Comparison of ENCODE assay signal across 14 cellular contexts in the genomic region with DNA sequence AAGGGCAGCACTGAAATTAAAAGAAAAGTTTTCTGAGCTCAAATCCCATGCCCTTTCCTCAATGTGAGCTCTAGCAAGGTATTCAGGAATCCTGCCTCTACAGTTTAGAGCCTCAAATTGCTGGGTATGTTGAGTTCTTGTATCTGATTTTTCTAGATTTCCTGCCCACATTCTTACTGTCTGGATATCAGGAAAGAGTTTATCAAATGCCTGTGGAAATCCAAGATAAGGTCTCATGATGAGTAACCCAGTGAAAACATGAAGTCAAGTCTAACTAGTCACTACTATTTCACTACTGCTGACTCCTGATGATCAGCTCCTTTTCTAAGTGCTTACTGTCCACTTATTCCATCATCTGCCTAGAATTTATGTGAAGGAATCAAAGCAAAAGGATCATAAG. TPM values are rescaled to one million over a fixed set of nuclear protein-coding genes. Genes with fewer than 3 reads are reported as not detected.
DNase-seq lines count a peak whose midpoint lies in the region; ATAC-seq and TF ChIP-seq lines count a peak whose summit lies in the region.
"Had no signal": no experiment of that assay in that cellular context is flagged by ENCODE, and none has a peak within 500 bp of the region (broad histone marks: within the 10 kb centered on the region; RNA-seq: fewer than 3 reads in every experiment).

No MANE protein-coding gene starts in this region.

- H3K4me3 Mint-ChIP-seq in T-helper 17 cell = no peak overlapping the region
- no peak overlapping the region for H3K4me3 Mint-ChIP-seq in glutamatergic neuron (ENCODE audit: unreplicated experiment)
- H3K4me3 Mint-ChIP-seq: activated naive CD8-positive, alpha-beta T cell had no signal

- H3K4me3 ChIP-seq in fibroblast of the aortic adventitia (ENCODE audit: low read depth, low read length) = no peak overlapping the region
- no peak overlapping the region for H3K4me3 ChIP-seq in skeletal muscle satellite cell (ENCODE audit: low read length)
- H3K4me3 ChIP-seq: sigmoid colon had no signal

- H3K27me3 ChIP-seq in skeletal muscle satellite cell (ENCODE audit: control insufficient read depth, insufficient read depth, low read length) = no peaks in the 10 kb centered on the region
- H3K27me3 ChIP-seq: sigmoid colon had no signal

- H3K4me1 Mint-ChIP-seq in T-helper 17 cell = peaks cover 25% of the 10 kb centered on the region
- peaks cover 5% of the 10 kb centered on the region for H3K4me1 Mint-ChIP-seq in glutamatergic neuron (ENCODE audit: low read depth, unreplicated experiment)

- peaks cover 53% of the 10 kb centered on the region for H3K4me1 ChIP-seq in skeletal muscle satellite cell (ENCODE audit: control insufficient read depth, insufficient read depth, low read length)

- TF ChIP-seq CTCF in fibroblast of the aortic adventitia (IDR thresholded peaks at IDR 0.05; ENCODE audit: insufficient read depth, low read length) (peak; percentile 59), glutamatergic neuron (IDR thresholded peaks at IDR 0.05; ENCODE audit: partially characterized antibody, unreplicated experiment) (no peak)

- H3K36me3 Mint-ChIP-seq in T-helper 17 cell (ENCODE audit: low read depth) (no peaks in the 10 kb centered on the region), glutamatergic neuron (ENCODE audit: unreplicated experiment) (peaks cover 5% of the 10 kb centered on the region)

- no peaks in the 10 kb centered on the region for H3K9me3 ChIP-seq in T-helper 17 cell (ENCODE audit: control insufficient read depth, low read length, poor library complexity, severe bottlenecking)
- H3K9me3 ChIP-seq in skeletal muscle satellite cell (replicated peaks; ENCODE audit: low read length) = no peaks in the 10 kb centered on the region
- H3K9me3 ChIP-seq: sigmoid colon had no signal

- peak overlapping the region; percentile 36 for H3K4me2 ChIP-seq in skeletal muscle satellite cell (ENCODE audit: low read length)

- no peaks in the 10 kb centered on the region for H3K36me3 ChIP-seq in skeletal muscle satellite cell (ENCODE audit: insufficient read depth, low read length)
- H3K36me3 ChIP-seq: sigmoid colon had no signal

- ATAC-seq in T-helper 17 cell = no peak
- ATAC-seq in GM19395 (IDR thresholded peaks at IDR 0.05; ENCODE audit: unreplicated experiment) = no peak

- in situ Hi-C loops in G401 (cut with HindIII; ENCODE audit: low sequenced_read_pairs) = no loop called here

- H3K27me3 Mint-ChIP-seq in T-helper 17 cell (no peaks in the 10 kb centered on the region), glutamatergic neuron (ENCODE audit: unreplicated experiment) (peaks cover 2% of the 10 kb centered on the region)
- H3K27me3 Mint-ChIP-seq: activated naive CD8-positive, alpha-beta T cell had no signal

- DNase-seq in EL (peak; percentile 63), T-helper 17 cell (no peak), fibroblast of the aortic adventitia (ENCODE audit: low read depth) (peak; percentile 85), G401 (ENCODE audit: low spot score) (no peak), glutamatergic neuron (no peak)
- DNase-seq: DMS53; effector memory CD4-positive, alpha-beta T cell; H7; NCI-H1092 treated with DMSO at 0.1 percent for 48 hours; NCI-H524 treated with DMSO at 0.1 percent for 48 hours; sigmoid colon had no signal

- H3K9ac ChIP-seq in skeletal muscle satellite cell (ENCODE audit: low read depth, low read length) = no peak overlapping the region

- H3K27ac Mint-ChIP-seq in T-helper 17 cell (peak overlapping the region; percentile 79), glutamatergic neuron (ENCODE audit: unreplicated experiment) (no peak overlapping the region)
- H3K27ac Mint-ChIP-seq: activated naive CD8-positive, alpha-beta T cell had no signal

- peaks cover 5% of the 10 kb centered on the region for H3K9me3 Mint-ChIP-seq in glutamatergic neuron (ENCODE audit: unreplicated experiment)

RNA-seq across cellular contexts. Expression of gene LIMK2, which starts 29.8 kb away (rescaled TPM):
- total RNA-seq in T-helper 17 cell = 10 to 100 TPM; 20.7 to 25.3 TPM
- total RNA-seq in fibroblast of the aortic adventitia (ENCODE audit: low replicate concordance) = 10.0 and 51.5 TPM in 2 replicates
- total RNA-seq in skeletal muscle satellite cell (2012; rRNA removed) = 8.9 and 16.8 TPM in 2 replicates
- total RNA-seq in G401 (2014; rRNA removed; shearing (Covaris generic)) = 49.9 and 58.0 TPM in 2 replicates
- 92.4 TPM for total RNA-seq in glutamatergic neuron (ENCODE audit: unreplicated experiment)

RNA-seq across cellular contexts. Expression of gene PIK3IP1, which starts 50.4 kb away (rescaled TPM):
- 100 to 1,000 TPM; 388 to 426 TPM for total RNA-seq in T-helper 17 cell
- total RNA-seq in fibroblast of the aortic adventitia (ENCODE audit: low replicate concordance) = 13.2 and 191 TPM in 2 replicates
- total RNA-seq in skeletal muscle satellite cell (2012; rRNA removed) = 4.4 and 6.6 TPM in 2 replicates
- 9.3 and 12.5 TPM in 2 replicates for total RNA-seq in G401 (2014; rRNA removed; shearing (Covaris generic))
- 38.8 TPM for total RNA-seq in glutamatergic neuron (ENCODE audit: unreplicated experiment)

Comparison
In these comparisons a context has a peak if more than half of its experiments do, and no peak if none do; other contexts are left out.
1. DNase-seq: peak in EL (single experiment) and fibroblast of the aortic adventitia (single experiment); none in T-helper 17 cell (0 of 3), G401 (single experiment) and glutamatergic neuron (single experiment).